9 cellular contexts compared by ENCODE assay signal in the genomic region with DNA sequence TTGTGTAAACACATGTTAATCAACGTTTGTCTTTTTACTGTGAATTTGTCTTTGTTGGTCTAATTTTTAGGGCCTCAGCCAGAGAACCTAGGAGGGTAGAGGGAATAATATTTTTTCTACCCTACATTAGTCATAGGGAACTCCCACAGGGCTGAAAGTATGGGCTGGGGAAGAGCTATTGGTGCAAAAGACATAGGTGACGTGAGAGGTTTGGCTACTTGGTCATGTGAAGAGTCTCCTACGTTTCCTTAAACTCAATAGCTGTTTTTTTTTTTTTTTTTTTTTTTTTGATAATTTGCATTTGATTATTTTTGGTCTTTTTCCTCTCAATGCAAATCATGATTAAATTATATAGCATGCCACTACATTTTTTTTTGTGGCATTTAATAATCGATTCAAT. TPM values are rescaled to one million over a fixed set of nuclear protein-coding genes. Genes with fewer than 3 reads are reported as not detected.
A peak's percentile ranks its signal among the peaks of the same experiment; 100 is the strongest.
DNase-seq lines count a peak whose midpoint lies in the region; ATAC-seq, FAIRE-seq and TF ChIP-seq lines count a peak whose summit lies in the region.
"Had no signal": no experiment of that assay in that cellular context is flagged by ENCODE, and none has a peak within 500 bp of the region (broad histone marks: within the 10 kb centered on the region; RNA-seq: fewer than 3 reads in every experiment).

No MANE protein-coding gene starts in this region.

- BruUV-seq in OCI-LY7 (replicated peaks; lab: Mats Ljungman, UMichigan), result no TSS peak

- peaks cover 19 to 39% (median 25%) of the 10 kb centered on the region in 10 experiments for H3K4me1 ChIP-seq in BLaER1 treated with 17β-estradiol and CSF1 and Interleukin-3, amounts not matched to agents 10 nM and 100 nM
- H3K4me1 ChIP-seq in OCI-LY7 (ENCODE audit: insufficient read depth, low read length, poor library complexity, severe bottlenecking), result peaks cover 15% of the 10 kb centered on the region

- H3K9me2 ChIP-seq in OCI-LY7 (ENCODE audit: insufficient read depth, low read length), result no peaks in the 10 kb centered on the region

- TF ChIP-seq CTCF in OCI-LY7 (conservative IDR thresholded peaks at IDR 0.05; ENCODE audit: low read length), result no peak

- H3K4me2 ChIP-seq in BLaER1 treated with 17β-estradiol and CSF1 and Interleukin-3, amounts not matched to agents 10 nM and 100 nM, result peak overlapping the region in 8 of 11 experiments; percentile 27 to 66 (median 48); a peak in 12 of 22 replicates
- H3K4me2 ChIP-seq in OCI-LY7 (ENCODE audit: low read length), result 0 out of 2 replicates have a peak overlapping the region, but pooled peaks have one; percentile 23

- H3K36me3 ChIP-seq in BLaER1 treated with 17β-estradiol and CSF1 and Interleukin-3, amounts not matched to agents 10 nM and 100 nM, result no peaks in the 10 kb centered on the region
- no peaks in the 10 kb centered on the region for H3K36me3 ChIP-seq in OCI-LY7 (ENCODE audit: insufficient read depth, low read length)

- intact Hi-C loops in OCI-LY7 (cut with micrococcal nuclease; ENCODE audit: unreplicated experiment), result no loop called here

- peaks cover 0 to 48% (median 0%) of the 10 kb centered on the region in 11 experiments; a peak in 8 of 22 replicates for H3K27me3 ChIP-seq in BLaER1 treated with 17β-estradiol and CSF1 and Interleukin-3, amounts not matched to agents 10 nM and 100 nM

- CTCF ChIA-PET in OCI-LY7 (lab: Charles Lee; ENCODE audit: unreplicated experiment), result no interaction called here

- FAIRE-seq in HTR-8/SVneo (lab: Jason Lieb, UNC), result no peak
- FAIRE-seq: colon had no signal

- H3K9me3 ChIP-seq in BLaER1 treated with 17β-estradiol and CSF1 and Interleukin-3, amounts not matched to agents 10 nM and 100 nM (replicated peaks in 1 of 11), result no peaks in the 10 kb centered on the region
- H3K9me3 ChIP-seq in OCI-LY7 (ENCODE audit: low read length), result no peaks in the 10 kb centered on the region

- H3K9ac ChIP-seq in BLaER1 treated with 17β-estradiol and CSF1 and Interleukin-3, amounts not matched to agents 10 nM and 100 nM, result no peak overlapping the region

- DNase-seq in OCI-LY7 (ENCODE audit: low spot score) (no peak), NCI-H526 treated with DMSO at 0.1 percent for 48 hours (lab: John Stamatoyannopoulos, UW) (no peak), iPS-NIHi11 (ENCODE audit: low spot score) (no peak), NCI-H1417 (lab: John Stamatoyannopoulos, UW) (no peak), HTR-8/SVneo (ENCODE audit: insufficient read length, low spot score) (no peak)

- peak overlapping the region; percentile 70 for H2AFZ ChIP-seq in OCI-LY7 (ENCODE audit: low read length)

- ATAC-seq in GM19395 (IDR thresholded peaks at IDR 0.05; ENCODE audit: unreplicated experiment) (peak; percentile 71), HG02970 (IDR thresholded peaks at IDR 0.05; ENCODE audit: low FRiP score, unreplicated experiment) (peak; percentile 38)

- no peaks in the 10 kb centered on the region for H3K79me2 ChIP-seq in OCI-LY7 (ENCODE audit: insufficient read depth, low read depth, low read length)

- no peaks in the 10 kb centered on the region for H4K20me1 ChIP-seq in BLaER1 treated with 17β-estradiol and CSF1 and Interleukin-3, amounts not matched to agents 10 nM and 100 nM
- no peaks in the 10 kb centered on the region for H4K20me1 ChIP-seq in OCI-LY7 (ENCODE audit: insufficient read depth, low read length)

- no peak overlapping the region for H3K4me3 ChIP-seq in BLaER1 treated with 17β-estradiol and CSF1 and Interleukin-3, amounts not matched to agents 10 nM and 100 nM
- no peak overlapping the region for H3K4me3 ChIP-seq in OCI-LY7 (ENCODE audit: low read depth, low read length, poor library complexity, severe bottlenecking)

- 0 out of 22 replicates have a peak overlapping the region, but pooled peaks of 2 of the 11 experiments have one; percentile 14 to 20 for H3K27ac ChIP-seq in BLaER1 treated with 17β-estradiol and CSF1 and Interleukin-3, amounts not matched to agents 10 nM and 100 nM
- no peak overlapping the region for H3K27ac ChIP-seq in OCI-LY7 (ENCODE audit: low read depth, low read length, poor library complexity, severe bottlenecking)

- POLR2A ChIA-PET in OCI-LY7 (lab: Charles Lee), result interaction anchor here (0.6 to 1.7 kb wide), 7 partner anchors 11 to 777 kb away, joined by 3 to 13 read pairs (median 4); no protein-coding TSS in a partner anchor

RNA-seq across cellular contexts. Expression of a gene that starts 15.9 kb away (rescaled TPM):
- total RNA-seq in OCI-LY7 (2014; rRNA removed; shearing (Covaris generic)), result not detected in 2 replicates
- not detected in 2 replicates for total RNA-seq in OCI-LY7 (2022)
